Comparison of ENCODE assay signal across 8 cellular contexts in genomic region chr7:106568680-106569499, GRCh38.
DNase-seq lines count a peak whose midpoint lies in the region; ATAC-seq and TF ChIP-seq lines count a peak whose summit lies in the region.

No MANE protein-coding gene starts in this region.

- POLR2A ChIA-PET in activated CD8-positive, alpha-beta T cell treated with anti-CD3 and anti-CD28 coated beads for 36 hours (lab: Charles Lee) = interaction anchor here (1.0 kb wide), 1 partner anchor 8 kb away, joined by 3 read pairs; no protein-coding TSS in a partner anchor
- POLR2A ChIA-PET in activated CD8-positive, alpha-beta T cell treated with anti-CD3 and anti-CD28 coated beads, Interleukin-2, amount 10 ng/mL, durations not matched to agents 7 days and 5 days (lab: Charles Lee) = no interaction called here

- no peak overlapping the region for H3K4me3 ChIP-seq in cardiac fibroblast (replicated peaks in 1 of 2; ENCODE audit: low read depth in 2 of 2, low read length in 2 of 2)

- ATAC-seq in activated CD8-positive, alpha-beta T cell treated with anti-CD3 and anti-CD28 coated beads for 36 hours = peak; percentile 68
- ATAC-seq in activated CD8-positive, alpha-beta T cell treated with anti-CD3 and anti-CD28 coated beads, Interleukin-2, amount 10 ng/mL, durations not matched to agents 7 days and 5 days = no peak
- peak; percentile 68 for ATAC-seq in omental fat pad (ENCODE audit: low FRiP score)
- no peak for ATAC-seq in GM21786 (IDR thresholded peaks at IDR 0.05; ENCODE audit: unreplicated experiment)

- intact Hi-C loops in activated CD8-positive, alpha-beta T cell treated with anti-CD3 and anti-CD28 coated beads for 36 hours (cut with micrococcal nuclease) = no loop called here

- H3K4me1 Mint-ChIP-seq in activated CD8-positive, alpha-beta T cell treated with anti-CD3 and anti-CD28 coated beads for 36 hours (ENCODE audit: low read depth) = peaks cover 10% of the 10 kb centered on the region
- H3K4me1 Mint-ChIP-seq in activated CD8-positive, alpha-beta T cell treated with anti-CD3 and anti-CD28 coated beads, Interleukin-2, amount 10 ng/mL, durations not matched to agents 7 days and 5 days (ENCODE audit: low read depth) = peaks cover 8% of the 10 kb centered on the region

- H3K9me3 Mint-ChIP-seq in activated CD8-positive, alpha-beta T cell treated with anti-CD3 and anti-CD28 coated beads for 36 hours = no peaks in the 10 kb centered on the region
- H3K9me3 Mint-ChIP-seq in activated CD8-positive, alpha-beta T cell treated with anti-CD3 and anti-CD28 coated beads, Interleukin-2, amount 10 ng/mL, durations not matched to agents 7 days and 5 days (ENCODE audit: insufficient read depth) = no peaks in the 10 kb centered on the region

- H3K36me3 Mint-ChIP-seq in activated CD8-positive, alpha-beta T cell treated with anti-CD3 and anti-CD28 coated beads for 36 hours (ENCODE audit: low read depth) = peaks cover 8% of the 10 kb centered on the region
- no peaks in the 10 kb centered on the region for H3K36me3 Mint-ChIP-seq in activated CD8-positive, alpha-beta T cell treated with anti-CD3 and anti-CD28 coated beads, Interleukin-2, amount 10 ng/mL, durations not matched to agents 7 days and 5 days (ENCODE audit: low read depth)

- CTCF ChIA-PET in activated CD8-positive, alpha-beta T cell treated with anti-CD3 and anti-CD28 coated beads for 36 hours (lab: Charles Lee) = interaction anchor here (0.8 to 2.2 kb wide), 2 partner anchors 90 to 91 kb away, joined by 3 to 8 read pairs; no protein-coding TSS in a partner anchor
- CTCF ChIA-PET in activated CD8-positive, alpha-beta T cell treated with anti-CD3 and anti-CD28 coated beads, Interleukin-2, amount 10 ng/mL, durations not matched to agents 7 days and 5 days (lab: Charles Lee) = no interaction called here

- peak overlapping the region; percentile 71 for H3K27ac Mint-ChIP-seq in activated CD8-positive, alpha-beta T cell treated with anti-CD3 and anti-CD28 coated beads for 36 hours
- no peak overlapping the region for H3K27ac Mint-ChIP-seq in activated CD8-positive, alpha-beta T cell treated with anti-CD3 and anti-CD28 coated beads, Interleukin-2, amount 10 ng/mL, durations not matched to agents 7 days and 5 days

- no peak for TF ChIP-seq CTCF in activated CD8-positive, alpha-beta T cell treated with anti-CD3 and anti-CD28 coated beads for 36 hours (IDR thresholded peaks at IDR 0.05)
- no peak for TF ChIP-seq CTCF in cardiac fibroblast (IDR thresholded peaks at IDR 0.05; ENCODE audit: low read depth, low read length)
- no peak for TF ChIP-seq CTCF in omental fat pad (IDR thresholded peaks at IDR 0.05)

- peak; percentile 18 for DNase-seq in activated CD8-positive, alpha-beta T cell treated with anti-CD3 and anti-CD28 coated beads for 36 hours
- DNase-seq in activated CD8-positive, alpha-beta T cell treated with anti-CD3 and anti-CD28 coated beads, Interleukin-2, amount 10 ng/mL, durations not matched to agents 7 days and 5 days = no peak
- DNase-seq in NCI-H524 treated with DMSO at 0.1 percent for 48 hours (lab: John Stamatoyannopoulos, UW) (peak; percentile 80), cardiac fibroblast (ENCODE audit: low read depth in 2 of 2) (peak; percentile 80 to 86), omental fat pad (ENCODE audit: low spot score) (no peak), cortex of kidney (lab: John Stamatoyannopoulos, UW) (no peak)
- no peak for DNase-seq in stimulated activated CD4-positive, alpha-beta T cell treated with anti-CD3 and anti-CD28 coated beads, Interleukin-15, amount 100 ng/mL, for 24 hours

- H3K4me3 Mint-ChIP-seq in activated CD8-positive, alpha-beta T cell treated with anti-CD3 and anti-CD28 coated beads for 36 hours = no peak overlapping the region
- H3K4me3 Mint-ChIP-seq in activated CD8-positive, alpha-beta T cell treated with anti-CD3 and anti-CD28 coated beads, Interleukin-2, amount 10 ng/mL, durations not matched to agents 7 days and 5 days = no peak overlapping the region

- peaks cover 2% of the 10 kb centered on the region for H3K27me3 Mint-ChIP-seq in activated CD8-positive, alpha-beta T cell treated with anti-CD3 and anti-CD28 coated beads for 36 hours
- H3K27me3 Mint-ChIP-seq in activated CD8-positive, alpha-beta T cell treated with anti-CD3 and anti-CD28 coated beads, Interleukin-2, amount 10 ng/mL, durations not matched to agents 7 days and 5 days (ENCODE audit: low read depth) = no peaks in the 10 kb centered on the region

Comparison
In these comparisons a context has a peak if more than half of its experiments do, and no peak if none do; other contexts are left out.
1. ATAC-seq: peak in activated CD8-positive, alpha-beta T cell treated with anti-CD3 and anti-CD28 coated beads for 36 hours (single experiment) and omental fat pad (single experiment); none in activated CD8-positive, alpha-beta T cell treated with anti-CD3 and anti-CD28 coated beads, Interleukin-2, amount 10 ng/mL, durations not matched to agents 7 days and 5 days (single experiment) and GM21786 (single experiment).
2. DNase-seq: peak in activated CD8-positive, alpha-beta T cell treated with anti-CD3 and anti-CD28 coated beads for 36 hours (single experiment), NCI-H524 treated with DMSO at 0.1 percent for 48 hours (single experiment) and cardiac fibroblast (2 of 2); none in activated CD8-positive, alpha-beta T cell treated with anti-CD3 and anti-CD28 coated beads, Interleukin-2, amount 10 ng/mL, durations not matched to agents 7 days and 5 days (single experiment), omental fat pad (single experiment), cortex of kidney (single experiment) and stimulated activated CD4-positive, alpha-beta T cell treated with anti-CD3 and anti-CD28 coated beads, Interleukin-15, amount 100 ng/mL, for 24 hours (single experiment).